8 cellular contexts compared by ENCODE assay signal in the genomic region with DNA sequence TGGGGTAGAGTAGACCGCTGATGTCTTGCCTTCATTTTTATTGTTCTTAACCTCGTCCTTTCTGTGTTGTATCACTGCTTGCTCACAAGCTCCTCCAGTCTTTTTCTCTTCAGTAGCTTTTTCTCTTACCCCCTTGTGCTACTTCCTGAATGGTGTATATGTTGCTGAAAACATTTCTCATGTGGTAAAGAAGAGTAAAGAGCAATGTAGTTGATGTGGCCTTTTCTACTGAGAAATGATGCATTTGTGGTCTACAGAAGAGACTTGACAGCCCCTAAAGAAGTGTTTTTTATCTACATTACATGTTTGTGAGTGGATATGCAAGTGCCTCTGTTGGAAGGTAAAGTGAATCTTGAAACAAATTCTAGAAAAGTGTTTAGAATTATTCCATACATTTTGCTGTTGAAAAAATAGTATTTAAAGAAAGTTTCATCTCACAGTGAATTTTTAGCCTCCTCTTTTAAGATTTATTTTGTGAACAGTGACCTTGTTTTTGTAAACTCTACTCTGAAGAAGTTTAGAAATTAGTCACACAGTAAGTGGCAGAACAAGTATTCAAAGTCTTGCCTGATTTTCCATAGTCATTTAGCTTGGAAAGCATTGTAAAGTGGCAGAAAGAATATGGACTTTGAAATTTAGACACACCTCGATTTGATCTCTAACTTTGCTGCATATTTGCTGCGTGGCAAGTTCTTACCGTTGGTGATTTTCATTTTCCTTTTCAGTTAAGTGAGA. TPM values are rescaled to one million over a fixed set of nuclear protein-coding genes. Genes with fewer than 3 reads are reported as not detected.
DNase-seq lines count a peak whose midpoint lies in the region; ATAC-seq and TF ChIP-seq lines count a peak whose summit lies in the region.

No MANE protein-coding gene starts in this region.

- DNase-seq in GM13977 (ENCODE audit: low spot score) (peak; percentile 50), NCI-H1694 treated with DMSO at 0.1 percent for 48 hours (lab: John Stamatoyannopoulos, UW) (no peak), HK-2 (ENCODE audit: unreplicated experiment) (no peak), right cardiac atrium (no peak), GM19240 (ENCODE audit: insufficient read length, low spot score) (no peak)
- no peak for DNase-seq in T-helper 2 cell treated with Interferon-gamma antibody and Interleukin-4, amounts not matched to agents 5 μg/mL and 100 μg/mL, for 36 hours (ENCODE audit: low spot score)

- no peak overlapping the region for H3K27ac ChIP-seq in right cardiac atrium (ENCODE audit: low read length)

- peak overlapping the region; percentile 6 for H3K4me3 ChIP-seq in mononuclear cell (ENCODE audit: low read length)
- H3K4me3 ChIP-seq in right cardiac atrium (ENCODE audit: low read length), result no peak overlapping the region

- H3K4me1 ChIP-seq in mononuclear cell (ENCODE audit: insufficient read depth, low read length) (peaks cover 67% of the 10 kb centered on the region), right cardiac atrium (ENCODE audit: control insufficient read depth, insufficient read depth, low read length) (peaks cover 2% of the 10 kb centered on the region)

- H3K27me3 ChIP-seq in mononuclear cell (ENCODE audit: insufficient read depth, low read length) (no peaks in the 10 kb centered on the region), right cardiac atrium (ENCODE audit: control insufficient read depth, insufficient read depth) (no peaks in the 10 kb centered on the region)

- H3K4me3 Mint-ChIP-seq in T-helper 2 cell treated with Interferon-gamma antibody and Interleukin-4, amounts not matched to agents 5 μg/mL and 100 μg/mL, for 36 hours, result peak overlapping the region; percentile 79

- ATAC-seq in HG02678 (IDR thresholded peaks at IDR 0.05; ENCODE audit: unreplicated experiment), result peak; percentile 49
- no peak for ATAC-seq in right cardiac atrium

- H3K9me3 ChIP-seq in mononuclear cell (ENCODE audit: low read depth, low read length) (no peaks in the 10 kb centered on the region), right cardiac atrium (ENCODE audit: control insufficient read depth, low read length) (no peaks in the 10 kb centered on the region)

- intact Hi-C loops in right cardiac atrium (cut with DNase I), result no loop called here

- WGBS in right cardiac atrium, result 83% methylated on average over 5 of the region's 5 CpGs

- peak overlapping the region; percentile 92 for H3K27ac Mint-ChIP-seq in T-helper 2 cell treated with Interferon-gamma antibody and Interleukin-4, amounts not matched to agents 5 μg/mL and 100 μg/mL, for 36 hours

- peaks cover 71% of the 10 kb centered on the region for H3K4me1 Mint-ChIP-seq in T-helper 2 cell treated with Interferon-gamma antibody and Interleukin-4, amounts not matched to agents 5 μg/mL and 100 μg/mL, for 36 hours (ENCODE audit: low read depth)

- no peak for TF ChIP-seq CTCF in GM13977 (IDR thresholded peaks at IDR 0.05; ENCODE audit: extremely low read depth, insufficient read depth, missing control alignments)

- H3K9me3 Mint-ChIP-seq in T-helper 2 cell treated with Interferon-gamma antibody and Interleukin-4, amounts not matched to agents 5 μg/mL and 100 μg/mL, for 36 hours, result peaks cover 6% of the 10 kb centered on the region

- H3K27me3 Mint-ChIP-seq in T-helper 2 cell treated with Interferon-gamma antibody and Interleukin-4, amounts not matched to agents 5 μg/mL and 100 μg/mL, for 36 hours (ENCODE audit: low read depth), result peaks cover 3% of the 10 kb centered on the region

- in situ Hi-C loops in GM13977 (cut with MboI; ENCODE audit: low pct_unique_long_range_greater_than_20kb, low sequenced_read_pairs, unreplicated experiment), result loop anchor here (10.0 kb wide), 1 partner anchor 104 kb away; no protein-coding TSS in a partner anchor

- H3K36me3 Mint-ChIP-seq in T-helper 2 cell treated with Interferon-gamma antibody and Interleukin-4, amounts not matched to agents 5 μg/mL and 100 μg/mL, for 36 hours (ENCODE audit: low read depth), result peaks cover 62% of the 10 kb centered on the region

RNA-seq across cellular contexts. Expression of a gene that starts 17.4 kb away (rescaled TPM):
- 463 TPM for total RNA-seq in mononuclear cell
- 10 to 100 TPM; 12.1 to 14.2 (median 13.2) TPM for total RNA-seq in right cardiac atrium
- polyA plus RNA-seq in right cardiac atrium, result 7.7 TPM

Comparison
In these comparisons a context has a peak if more than half of its experiments do, and no peak if none do; other contexts are left out.
1. RNA of a gene that starts 17.4 kb away (total RNA-seq): 463 TPM in mononuclear cell (single experiment); 12.1 to 14.2 TPM in right cardiac atrium; every median in the first group is over 10 times any median in the second.